Comparison of ENCODE assay signal across 9 cellular contexts in the genomic region with DNA sequence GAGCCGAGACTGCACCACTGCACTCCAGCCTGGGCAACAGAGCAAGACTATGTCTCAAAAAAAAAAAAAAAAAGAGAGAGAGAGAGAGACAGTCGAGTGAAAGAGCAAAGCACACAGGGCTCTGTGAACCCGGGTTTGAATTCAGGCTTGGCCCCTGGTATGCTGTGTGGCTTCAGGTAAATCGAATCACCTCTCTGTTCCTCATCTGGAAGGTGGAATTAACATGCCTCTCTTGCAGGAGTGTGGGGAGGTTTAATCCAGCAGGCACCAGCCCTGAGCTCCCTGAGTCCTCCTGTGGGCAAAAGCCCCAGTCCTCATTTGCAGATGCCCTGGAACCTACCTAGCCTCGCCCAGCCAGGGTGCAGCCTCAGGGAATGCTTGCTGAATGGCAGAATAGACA. TPM values are rescaled to one million over a fixed set of nuclear protein-coding genes. Genes with fewer than 3 reads are reported as not detected.
"Had no signal": no experiment of that assay in that cellular context is flagged by ENCODE, and none has a peak within 500 bp of the region (broad histone marks: within the 10 kb centered on the region; RNA-seq: fewer than 3 reads in every experiment).

No MANE protein-coding gene starts in this region.

- H2AFZ ChIP-seq: GM23338 had no signal

- H3K4me3 ChIP-seq: GM23338, HAP-1 had no signal

- H3K4me2 ChIP-seq: GM23338, KMS-11 had no signal

- H3K9ac ChIP-seq: KMS-11 had no signal

- H3K9me3 ChIP-seq: HAP-1 had no signal

- ATAC-seq: GM23338, HCT116 had no signal

- FAIRE-seq: HTR-8/SVneo had no signal

- H3K4me1 ChIP-seq: HAP-1 had no signal

- H3K36me3 ChIP-seq: HAP-1 had no signal

- H3K27ac ChIP-seq: KMS-11 had no signal

RNA-seq across cellular contexts. Expression of a gene that starts 4.7 kb away (rescaled TPM):
- total RNA-seq: GM23338, H4, H7, HT-29 had no signal
- polyA plus RNA-seq: GM23338, IgD-negative memory B cell had no signal
